ENCODE assay signal across 1 cellular context in genomic region chr12:13376627-13377373, GRCh38.
TF ChIP-seq lines count a peak whose summit lies in the region.

No MANE protein-coding gene starts in this region.

TF ChIP-seq in GM23338, 12 proteins besides CTCF, POLR2A, EP300 and RAD21 (continued from another document):
- TF ChIP-seq ZNF462 (CRISPR knock-in tag; IDR thresholded peaks at IDR 0.05) = no peak
- no peak for TF ChIP-seq EZH2 (IDR thresholded peaks at IDR 0.05; ENCODE audit: low read depth, unreplicated experiment)
- TF ChIP-seq JUNB (IDR thresholded peaks at IDR 0.05; ENCODE audit: unreplicated experiment) = no peak
- TF ChIP-seq REST (IDR thresholded peaks at IDR 0.05; ENCODE audit: unreplicated experiment) = no peak
- no peak for TF ChIP-seq EZH2phosphoT487 (IDR thresholded peaks at IDR 0.05; ENCODE audit: unreplicated experiment)
- TF ChIP-seq NANOG (IDR thresholded peaks at IDR 0.05; ENCODE audit: borderline replicate concordance) = no peak
- TF ChIP-seq ZNF331 (CRISPR knock-in tag; IDR thresholded peaks at IDR 0.05; ENCODE audit: low read depth) = no peak
- no peak for TF ChIP-seq POLR2AphosphoS5 (IDR thresholded peaks at IDR 0.05; ENCODE audit: low read depth)
- TF ChIP-seq ZNF114 (CRISPR knock-in tag; IDR thresholded peaks at IDR 0.05) = no peak
- TF ChIP-seq ETS1 (IDR thresholded peaks at IDR 0.05) = no peak
- no peak for TF ChIP-seq CREB1 (CRISPR knock-in tag; IDR thresholded peaks at IDR 0.05; ENCODE audit: low read depth)
